Comparison of ENCODE assay signal across 11 cellular contexts in genomic region chr17:50219345-50219744, GRCh38. TPM values are rescaled to one million over a fixed set of nuclear protein-coding genes. Genes with fewer than 3 reads are reported as not detected.
DNase-seq lines count a peak whose midpoint lies in the region; ATAC-seq and TF ChIP-seq lines count a peak whose summit lies in the region.
"Had no signal": no experiment of that assay in that cellular context is flagged by ENCODE, and none has a peak within 500 bp of the region (broad histone marks: within the 10 kb centered on the region; RNA-seq: fewer than 3 reads in every experiment).

No MANE protein-coding gene starts in this region.

- no peak overlapping the region for H3K4me3 Mint-ChIP-seq in naive thymus-derived CD4-positive, alpha-beta T cell
- H3K4me3 Mint-ChIP-seq: activated naive CD4-positive, alpha-beta T cell treated with anti-CD3 and anti-CD28 coated beads, Interleukin-2, amount 50 U/mL, for 24 hours had no signal

- intact Hi-C loops in right cardiac atrium (cut with DNase I) (no loop called here), breast epithelium (cut with DNase I; ENCODE audit: low total_unique reads) (no loop called here), uterus (cut with DNase I; ENCODE audit: low total_unique reads) (no loop called here)
- intact Hi-C loops in naive thymus-derived CD4-positive, alpha-beta T cell (cut with micrococcal nuclease) = loop anchor here in 1 of 2 donors (5.0 kb wide), 1 partner anchor 48 kb away; no protein-coding TSS in a partner anchor

- peaks cover 0 to 37% (median 0%) of the 10 kb centered on the region in 5 donors for H3K27me3 Mint-ChIP-seq in naive thymus-derived CD4-positive, alpha-beta T cell
- H3K27me3 Mint-ChIP-seq: activated naive CD4-positive, alpha-beta T cell treated with anti-CD3 and anti-CD28 coated beads, Interleukin-2, amount 50 U/mL, for 24 hours had no signal

- CTCF ChIA-PET in naive thymus-derived CD4-positive, alpha-beta T cell (lab: Charles Lee) = no interaction called here

- POLR2A ChIA-PET in naive thymus-derived CD4-positive, alpha-beta T cell (lab: Charles Lee) = no interaction called here

- H3K4me1 ChIP-seq in cardiac muscle cell (ENCODE audit: low read depth) = peaks cover 16% of the 10 kb centered on the region
- H3K4me1 ChIP-seq in right cardiac atrium (ENCODE audit: control insufficient read depth, insufficient read depth, low read length) = peaks cover 7% of the 10 kb centered on the region
- H3K4me1 ChIP-seq in breast epithelium = peaks cover 0 to 9% of the 10 kb centered on the region in 2 donors
- peaks cover 30% of the 10 kb centered on the region for H3K4me1 ChIP-seq in mesodermal cell (ENCODE audit: control insufficient read depth, insufficient read depth, low read length, poor library complexity, severe bottlenecking)
- H3K4me1 ChIP-seq in uterus = peaks cover 14 to 17% of the 10 kb centered on the region in 2 donors
- no peaks in the 10 kb centered on the region for H3K4me1 ChIP-seq in naive thymus-derived CD4-positive, alpha-beta T cell (ENCODE audit: control insufficient read depth in 2 of 2, insufficient read depth in 2 of 2, low read length in 2 of 2)

- H3K4me1 Mint-ChIP-seq in naive thymus-derived CD4-positive, alpha-beta T cell = peaks cover 0 to 10% (median 4%) of the 10 kb centered on the region in 7 donors

- H3K4me3 ChIP-seq in cardiac muscle cell = no peak overlapping the region
- no peak overlapping the region for H3K4me3 ChIP-seq in right cardiac atrium (ENCODE audit: low read length)
- H3K4me3 ChIP-seq in breast epithelium = no peak overlapping the region
- no peak overlapping the region for H3K4me3 ChIP-seq in mesodermal cell (ENCODE audit: extremely low read depth, insufficient read depth, low read length, poor library complexity, severe bottlenecking)
- no peak overlapping the region for H3K4me3 ChIP-seq in uterus
- no peak overlapping the region for H3K4me3 ChIP-seq in naive thymus-derived CD4-positive, alpha-beta T cell (ENCODE audit: low read length)

- peak in 1 of 2 donors; percentile 82 for DNase-seq in cardiac muscle cell (ENCODE audit: low read depth in 1 of 2, low spot score in 1 of 2)
- DNase-seq in right cardiac atrium = no peak
- DNase-seq in breast epithelium (ENCODE audit: low spot score in 2 of 2) = no peak
- DNase-seq in uterus = peak in 1 of 2 donors; percentile 42
- DNase-seq in GM19238 (ENCODE audit: insufficient read length, low spot score) = no peak
- DNase-seq in midbrain (lab: John Stamatoyannopoulos, UW) = no peak
- DNase-seq in naive thymus-derived CD4-positive, alpha-beta T cell = no peak
- DNase-seq: NCI-H2227 treated with DMSO at 0.1 percent for 48 hours had no signal

- H3K27me3 ChIP-seq in cardiac muscle cell (no peaks in the 10 kb centered on the region), right cardiac atrium (ENCODE audit: control insufficient read depth, insufficient read depth) (no peaks in the 10 kb centered on the region), breast epithelium (no peaks in the 10 kb centered on the region), uterus (no peaks in the 10 kb centered on the region)
- no peaks in the 10 kb centered on the region for H3K27me3 ChIP-seq in naive thymus-derived CD4-positive, alpha-beta T cell (ENCODE audit: control insufficient read depth in 2 of 2, insufficient read depth in 2 of 2, low read length in 2 of 2)

- H3K27ac ChIP-seq in cardiac muscle cell (peak overlapping the region; percentile 94), right cardiac atrium (ENCODE audit: low read length) (no peak overlapping the region), breast epithelium (peak overlapping the region; percentile 62 to 95), mesodermal cell (ENCODE audit: low read depth, low read length, severe bottlenecking) (peak overlapping the region; percentile 48), uterus (peak overlapping the region; percentile 79 to 98)
- H3K27ac ChIP-seq in naive thymus-derived CD4-positive, alpha-beta T cell (ENCODE audit: low read depth, low read length) = no peak overlapping the region
- H3K27ac ChIP-seq: 22Rv1 had no signal

- WGBS in right cardiac atrium = 57% methylated on average over 5 of the region's 5 CpGs
- WGBS in mesodermal cell (ENCODE audit: insufficient coverage in 2 of 2), 2 experiments = 60% methylated on average over 2 of the region's 5 CpGs; no CpG with 5 or more reads in 1 of the 2 experiments

- TF ChIP-seq CTCF in cardiac muscle cell (IDR thresholded peaks at IDR 0.05; ENCODE audit: low read depth, low read length) (no peak), breast epithelium (IDR thresholded peaks at IDR 0.05) (no peak), uterus (IDR thresholded peaks at IDR 0.05) (no peak)

- H3K27ac Mint-ChIP-seq in naive thymus-derived CD4-positive, alpha-beta T cell = no peak overlapping the region
- H3K27ac Mint-ChIP-seq: activated naive CD4-positive, alpha-beta T cell treated with anti-CD3 and anti-CD28 coated beads, Interleukin-2, amount 50 U/mL, for 24 hours had no signal

- TF ChIP-seq POLR2A in breast epithelium (IDR thresholded peaks at IDR 0.05) = no peak
- TF ChIP-seq POLR2A in uterus (IDR thresholded peaks at IDR 0.05) = no peak

- H3K36me3 Mint-ChIP-seq in naive thymus-derived CD4-positive, alpha-beta T cell = peaks cover 0 to under 1% (median 0%) of the 10 kb centered on the region in 5 donors
- H3K36me3 Mint-ChIP-seq: activated naive CD4-positive, alpha-beta T cell treated with anti-CD3 and anti-CD28 coated beads, Interleukin-2, amount 50 U/mL, for 24 hours had no signal

- no peak for ATAC-seq in right cardiac atrium
- ATAC-seq in naive thymus-derived CD4-positive, alpha-beta T cell = no peak

- no peaks in the 10 kb centered on the region for H3K36me3 ChIP-seq in cardiac muscle cell
- H3K36me3 ChIP-seq in breast epithelium = no peaks in the 10 kb centered on the region
- no peaks in the 10 kb centered on the region for H3K36me3 ChIP-seq in mesodermal cell (ENCODE audit: control insufficient read depth, insufficient read depth, low read length)
- H3K36me3 ChIP-seq in uterus = no peaks in the 10 kb centered on the region
- no peaks in the 10 kb centered on the region for H3K36me3 ChIP-seq in naive thymus-derived CD4-positive, alpha-beta T cell (ENCODE audit: control insufficient read depth in 2 of 3, insufficient read depth in 3 of 3, low read length in 3 of 3)

- peaks cover 0 to 2% (median 0%) of the 10 kb centered on the region in 11 donors for H3K9me3 Mint-ChIP-seq in naive thymus-derived CD4-positive, alpha-beta T cell
- H3K9me3 Mint-ChIP-seq: activated naive CD4-positive, alpha-beta T cell treated with anti-CD3 and anti-CD28 coated beads, Interleukin-2, amount 50 U/mL, for 24 hours had no signal

- H3K9me3 ChIP-seq in cardiac muscle cell (ENCODE audit: low read depth) (no peaks in the 10 kb centered on the region), right cardiac atrium (ENCODE audit: control insufficient read depth, low read length) (no peaks in the 10 kb centered on the region), breast epithelium (no peaks in the 10 kb centered on the region), mesodermal cell (ENCODE audit: control insufficient read depth, low read length) (no peaks in the 10 kb centered on the region), uterus (no peaks in the 10 kb centered on the region)
- no peaks in the 10 kb centered on the region for H3K9me3 ChIP-seq in naive thymus-derived CD4-positive, alpha-beta T cell (ENCODE audit: control insufficient read depth in 2 of 3, low read length in 3 of 3)

RNA-seq across cellular contexts. Expression of gene COL1A1, which starts 17.9 kb away (rescaled TPM):
- total RNA-seq in cardiac muscle cell = 80.6 and 127 TPM in 2 replicates
- 212 and 261 TPM in 2 replicates for polyA plus RNA-seq in cardiac muscle cell
- total RNA-seq in right cardiac atrium = 100 to 1,000 TPM in 1 of 4 donors, 10 to 100 TPM in 3; 58.4 to 138 (median 74.3) TPM
- polyA plus RNA-seq in right cardiac atrium = 24.8 TPM
- 10 to 100 TPM; 23.4 to 67.2 (median 44.5) TPM for total RNA-seq in breast epithelium
- 852 TPM for polyA plus RNA-seq in mesodermal cell (2013, experiment 1 of 2)
- polyA plus RNA-seq in mesodermal cell (2013, experiment 2 of 2) = 735 TPM
- total RNA-seq in uterus = 1,000 to 10,000 TPM in 1 of 4 donors, 100 to 1,000 TPM in 2, 10 to 100 TPM in 1; 59.4 to 4,880 (median 491) TPM
- total RNA-seq in naive thymus-derived CD4-positive, alpha-beta T cell = 10 to 100 TPM in 1 of 5 experiments, 1 to 10 TPM in 3, under 1 TPM in 1; 0.36 to 12.6 (median 1.2) TPM
- polyA plus RNA-seq in naive thymus-derived CD4-positive, alpha-beta T cell = not detected

RNA-seq across cellular contexts. Expression of gene SGCA, which starts 53.5 kb away (rescaled TPM):
- total RNA-seq in cardiac muscle cell = 57.5 and 63.3 TPM in 2 replicates
- 69.9 and 90.6 TPM in 2 replicates for polyA plus RNA-seq in cardiac muscle cell
- total RNA-seq in right cardiac atrium = 100 to 1,000 TPM; 127 to 150 (median 133) TPM
- polyA plus RNA-seq in right cardiac atrium = 156 TPM
- total RNA-seq in breast epithelium = 1 to 10 TPM in 1 of 3 donors, under 1 TPM in 2; 0.33 to 2.6 (median 0.73) TPM
- 2.4 TPM for polyA plus RNA-seq in mesodermal cell (2013, experiment 1 of 2)
- 1.3 TPM for polyA plus RNA-seq in mesodermal cell (2013, experiment 2 of 2)
- 100 to 1,000 TPM in 1 of 4 donors, 10 to 100 TPM in 1, under 1 TPM in 1, not detected in 1; 0.90 to 119 (median 19.6) TPM for total RNA-seq in uterus
- under 1 TPM in 1 of 5 experiments, not detected in 4; 0.69 TPM for total RNA-seq in naive thymus-derived CD4-positive, alpha-beta T cell
- polyA plus RNA-seq in naive thymus-derived CD4-positive, alpha-beta T cell = not detected

RNA-seq across cellular contexts. Expression of gene TMEM92, which starts 54.9 kb away (rescaled TPM):
- total RNA-seq in cardiac muscle cell = 14.2 and 30.0 TPM in 2 replicates
- 17.3 and 22.6 TPM in 2 replicates for polyA plus RNA-seq in cardiac muscle cell
- not detected for total RNA-seq in right cardiac atrium
- not detected for polyA plus RNA-seq in right cardiac atrium
- under 1 TPM in 1 of 3 donors, not detected in 2; 0.33 TPM for total RNA-seq in breast epithelium
- polyA plus RNA-seq in mesodermal cell (2013, experiment 1 of 2) = 10.9 TPM
- polyA plus RNA-seq in mesodermal cell (2013, experiment 2 of 2) = 6.7 TPM
- total RNA-seq in uterus = under 1 TPM in 2 of 4 donors, not detected in 2; 0.07 to 0.91 TPM
- under 1 TPM in 1 of 5 experiments, not detected in 4; 0.10 TPM for total RNA-seq in naive thymus-derived CD4-positive, alpha-beta T cell
- polyA plus RNA-seq in naive thymus-derived CD4-positive, alpha-beta T cell = not detected

Comparison
In these comparisons a context has a peak if more than half of its experiments do, and no peak if none do; other contexts are left out.
1. H3K27ac ChIP-seq: peak in cardiac muscle cell (single experiment), breast epithelium (2 of 2), mesodermal cell (single experiment) and uterus (2 of 2); none in right cardiac atrium (single experiment) and naive thymus-derived CD4-positive, alpha-beta T cell (single experiment).